Comparison of ENCODE assay signal across 8 cellular contexts in the genomic region with DNA sequence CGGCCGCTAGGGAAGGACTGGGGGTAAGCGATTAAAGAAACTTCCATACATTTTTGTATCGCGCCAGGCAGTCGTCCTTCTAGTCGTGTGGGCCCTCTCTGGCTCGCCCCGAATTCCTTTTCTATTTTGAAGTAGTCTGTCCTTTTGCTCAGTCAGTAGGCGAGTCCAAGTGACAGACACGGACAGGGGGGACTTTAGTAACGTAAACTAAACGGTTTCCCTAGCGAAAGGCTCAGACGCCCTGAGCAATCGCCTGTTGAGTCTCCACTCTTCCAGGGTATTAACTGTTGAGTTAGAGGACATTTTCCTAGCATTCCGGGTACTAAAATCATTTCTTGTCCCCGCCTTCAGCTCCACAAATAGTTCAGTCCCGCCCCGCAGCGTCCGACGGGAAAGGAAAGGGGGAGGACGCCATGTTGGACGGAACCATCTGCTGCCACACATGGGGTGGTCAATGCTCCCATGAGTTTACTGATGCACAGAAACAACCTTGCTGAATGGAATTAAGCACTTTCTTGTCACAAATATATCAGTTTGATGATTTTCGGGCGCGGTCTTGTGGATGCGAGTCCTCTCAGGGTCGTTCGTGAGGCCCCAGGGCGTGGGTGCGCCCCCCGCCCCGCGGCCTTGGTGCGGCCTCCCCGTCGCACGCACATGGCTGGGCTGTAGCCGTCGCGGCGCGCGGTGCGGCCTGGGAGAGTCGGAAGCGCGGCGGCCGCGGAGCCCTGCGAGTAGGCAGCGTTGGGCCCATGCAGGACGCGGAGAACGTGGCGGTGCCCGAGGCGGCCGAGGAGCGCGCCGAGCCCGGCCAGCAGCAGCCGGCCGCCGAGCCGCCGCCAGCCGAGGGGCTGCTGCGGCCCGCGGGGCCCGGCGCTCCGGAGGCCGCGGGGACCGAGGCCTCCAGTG. TPM values are rescaled to one million over a fixed set of nuclear protein-coding genes. Genes with fewer than 3 reads are reported as not detected.
DNase-seq lines count a peak whose midpoint lies in the region; ATAC-seq lines count a peak whose summit lies in the region.

A gene (plus strand): TSS at position 655 of the 906 bp plus-strand sequence. CDS start 95 bp downstream, at position 750.

- no peaks in the 10 kb centered on the region for H3K4me1 ChIP-seq in endocrine pancreas (ENCODE audit: control insufficient read depth, insufficient read depth, low read length)
- peaks cover 15% of the 10 kb centered on the region for H3K4me1 ChIP-seq in mesenchymal stem cell (ENCODE audit: control insufficient read depth, insufficient read depth, low read depth, low read length)

- H3K9ac ChIP-seq in endocrine pancreas (ENCODE audit: control insufficient read depth, insufficient read depth, low read length): peak within 1 kb of the TSS; percentile 98
- H3K9ac ChIP-seq in mesenchymal stem cell (ENCODE audit: low read length): peak within 1 kb of the TSS; percentile 100

- H2BK15ac ChIP-seq in mesenchymal stem cell (ENCODE audit: low read depth, poor library complexity, severe bottlenecking): peak within 1 kb of the TSS; percentile 84

- under 1% methylated on average over 43 of the region's 81 CpGs for WGBS in mesenchymal stem cell

- no peak within 1 kb of the TSS for H2AK5ac ChIP-seq in mesenchymal stem cell (ENCODE audit: low read length, severe bottlenecking)

- peak within 1 kb of the TSS; percentile 96 for H2BK120ac ChIP-seq in mesenchymal stem cell (ENCODE audit: low read depth, low read length)

- peak within 1 kb of the TSS; percentile 88 for H2AFZ ChIP-seq in mesenchymal stem cell (ENCODE audit: low read depth, low read length)

- peaks cover 14% of the 10 kb centered on the region for H3K79me1 ChIP-seq in mesenchymal stem cell (replicated peaks; ENCODE audit: low read length, poor library complexity, severe bottlenecking)

- H3K9me3 ChIP-seq in endocrine pancreas (ENCODE audit: control insufficient read depth, low read length) (no peaks in the 10 kb centered on the region), mesenchymal stem cell (ENCODE audit: control insufficient read depth, low read length) (no peaks in the 10 kb centered on the region)

- H4K8ac ChIP-seq in mesenchymal stem cell (ENCODE audit: low read length): peak within 1 kb of the TSS; percentile 99

- H3K18ac ChIP-seq in mesenchymal stem cell (ENCODE audit: low read depth in 1 of 2, low read length in 2 of 2): peak within 1 kb of the TSS; percentile 80 to 92

- peak within 1 kb of the TSS in 1 of 2 experiments; percentile 80 for H2BK12ac ChIP-seq in mesenchymal stem cell (ENCODE audit: low read length in 2 of 2)

- H2BK5ac ChIP-seq in mesenchymal stem cell (ENCODE audit: low read depth, low read length, poor library complexity, severe bottlenecking): peak within 1 kb of the TSS; percentile 100

- peak; percentile 77 for ATAC-seq in GM21390 (IDR thresholded peaks at IDR 0.05; ENCODE audit: unreplicated experiment)

- H3K14ac ChIP-seq in mesenchymal stem cell (ENCODE audit: low read length in 2 of 2): peak within 1 kb of the TSS in 1 of 2 experiments; percentile 85

- H3K36me3 ChIP-seq in endocrine pancreas (ENCODE audit: control insufficient read depth, insufficient read depth, low read length) (no peaks in the 10 kb centered on the region), mesenchymal stem cell (ENCODE audit: control insufficient read depth in 1 of 2, insufficient read depth in 2 of 2, low read depth in 1 of 2, low read length in 2 of 2) (peaks cover 18 to 19% of the 10 kb centered on the region in 2 experiments)

- H3K23ac ChIP-seq in mesenchymal stem cell (ENCODE audit: low read length in 2 of 2): peak within 1 kb of the TSS; percentile 51 to 94

- in situ Hi-C loops in Caki2 (cut with HindIII; ENCODE audit: low pct_unique_long_range_greater_than_20kb, low sequenced_read_pairs): no loop called here

- DNase-seq in Caki2 (ENCODE audit: low read depth) (peak; percentile 94), HUDEP-2 (lab: John Stamatoyannopoulos, UW; ENCODE audit: unreplicated experiment in 76 of 76) (peak in 74 of 76 experiments; percentile 26 to 99 (median 80)), NOMO-1 treated with dmso at 0.1 percent for 144 hours (lab: John Stamatoyannopoulos, UW; ENCODE audit: unreplicated experiment) (peak; percentile 73), mesenchymal stem cell (peak; percentile 97)
- DNase-seq in activated CD8-positive, alpha-beta memory T cell treated with anti-CD3 and anti-CD28 coated beads for 48 hours (ENCODE audit: low read depth in 2 of 3, low spot score in 2 of 3): peak; percentile 67 to 81 (median 79)
- DNase-seq in stimulated activated CD8-positive, alpha-beta memory T cell treated with anti-CD3 and anti-CD28 coated beads, Interleukin-12 subunit alpha, Interleukin-12 subunit beta, amount 100 ng/mL, for 24 hours (ENCODE audit: extremely low read depth): peak; percentile 64

- peak within 1 kb of the TSS; percentile 90 for H3K4me2 ChIP-seq in mesenchymal stem cell (ENCODE audit: low read length, poor library complexity, severe bottlenecking)

- H4K91ac ChIP-seq in mesenchymal stem cell (ENCODE audit: low read length): peak within 1 kb of the TSS; percentile 96

- H3K4ac ChIP-seq in mesenchymal stem cell (ENCODE audit: low read depth in 1 of 2, low read length in 2 of 2): peak within 1 kb of the TSS; percentile 84 to 95

- H3K27ac ChIP-seq in mesenchymal stem cell (ENCODE audit: low read length, poor library complexity, severe bottlenecking): peak within 1 kb of the TSS; percentile 100

- H3K4me3 ChIP-seq in endocrine pancreas (ENCODE audit: control insufficient read depth, insufficient read depth, low read length) (peak within 1 kb of the TSS; percentile 82), mesenchymal stem cell (ENCODE audit: insufficient read depth in 1 of 2, low read depth in 1 of 2, low read length in 2 of 2) (peak within 1 kb of the TSS; percentile 96 to 99)

- H3K27me3 ChIP-seq in endocrine pancreas (ENCODE audit: control insufficient read depth, insufficient read depth, low read length) (no peaks in the 10 kb centered on the region), mesenchymal stem cell (ENCODE audit: control insufficient read depth in 1 of 2, insufficient read depth in 1 of 2, low read length in 2 of 2) (no peaks in the 10 kb centered on the region)

RNA-seq across cellular contexts. Expression of the gene that starts here (rescaled TPM):
- 202 and 205 TPM in 2 replicates for total RNA-seq in Caki2 (2014; rRNA removed; shearing (Covaris generic); ENCODE audit: low replicate concordance)
- 81.4 TPM for polyA plus RNA-seq in mesenchymal stem cell (2013, experiment 1 of 2)
- polyA plus RNA-seq in mesenchymal stem cell (2013, experiment 2 of 2): 76.2 TPM

Comparison
In these comparisons a context has a peak if more than half of its experiments do, and no peak if none do; other contexts are left out.
1. Peak in every context shown above with its lines: DNase-seq, ATAC-seq, H3K4me3 ChIP-seq and H3K27ac ChIP-seq.